ENCODE assay signal across 10 cellular contexts in genomic region chr17:44543213-44543904, GRCh38. TPM values are rescaled to one million over a fixed set of nuclear protein-coding genes. Genes with fewer than 3 reads are reported as not detected.
DNase-seq lines count a peak whose midpoint lies in the region; ATAC-seq, FAIRE-seq and TF ChIP-seq lines count a peak whose summit lies in the region.
"Had no signal": no experiment of that assay in that cellular context is flagged by ENCODE, and none has a peak within 500 bp of the region (broad histone marks: within the 10 kb centered on the region; RNA-seq: fewer than 3 reads in every experiment).

No MANE protein-coding gene starts in this region.

- intact Hi-C loops in HCT116 (cut with micrococcal nuclease) = no loop called here

- peak overlapping the region; percentile 77 for H3K4me2 ChIP-seq in HCT116 (ENCODE audit: low read length)

- DNase-seq in HCT116 (ENCODE audit: low read depth, low spot score) = no peak
- DNase-seq in hepatic stellate cell (ENCODE audit: low spot score) = peak; percentile 92
- no peak for DNase-seq in tibial nerve (ENCODE audit: low spot score in 2 of 2)
- no peak for DNase-seq in C1 segment of cervical spinal cord (lab: John Stamatoyannopoulos, UW)
- DNase-seq in D341Med (ENCODE audit: low spot score) = no peak
- DNase-seq: activated CD4-positive, alpha-beta T cell treated with anti-CD3 and anti-CD28 coated beads, Interleukin-2, amount 10 ng/mL, durations not matched to agents 7 days and 5 days; naive B cell; NCI-H2081 had no signal

- H3K9ac ChIP-seq in HCT116 (ENCODE audit: low read length) = peak overlapping the region; percentile 51

- FAIRE-seq in TTC549 (lab: Jason Lieb, UNC) = peak; percentile 77

- no peak for TF ChIP-seq EP300 in tibial nerve (IDR thresholded peaks at IDR 0.05)

- no peaks in the 10 kb centered on the region for H3K79me2 ChIP-seq in HCT116 (ENCODE audit: insufficient read depth, low read length)

- no peaks in the 10 kb centered on the region for H3K9me2 ChIP-seq in HCT116 (ENCODE audit: insufficient read depth)

- CTCF ChIA-PET in HCT116 (lab: Charles Lee) = interaction anchor here (1.2 to 1.6 kb wide), 2 partner anchors 9 to 14 kb away, joined by 3 to 4 read pairs; partner anchors contain the start of gene FZD2

- H3K4me1 ChIP-seq in HCT116 (ENCODE audit: control insufficient read depth in 1 of 2, insufficient read depth in 2 of 2, low read length in 2 of 2) (peaks cover 42 to 72% of the 10 kb centered on the region in 2 experiments), tibial nerve (peaks cover 0 to 18% (median 0%) of the 10 kb centered on the region in 4 donors)

- TF ChIP-seq POLR2A in HCT116 (IDR thresholded peaks at IDR 0.05; ENCODE audit: borderline replicate concordance, extremely low read depth, insufficient read depth, insufficient read length) (no peak), tibial nerve (IDR thresholded peaks at IDR 0.05) (no peak)

- H3K4me3 ChIP-seq in HCT116 (replicated peaks in 1 of 2; ENCODE audit: low read depth in 1 of 2, low read length in 2 of 2) = peak overlapping the region; percentile 9 to 46; a peak in 3 of 4 replicates
- H3K4me3 ChIP-seq in tibial nerve = no peak overlapping the region

- 19 to 37% methylated on average over 5 of the region's 5 CpGs for WGBS in tibial nerve, 2 donors

- H3K27me3 ChIP-seq in HCT116 (ENCODE audit: insufficient read depth, low read length) = no peaks in the 10 kb centered on the region
- H3K27me3 ChIP-seq in tibial nerve = peaks cover 0 to 28% of the 10 kb centered on the region in 2 donors

- TF ChIP-seq CTCF in HCT116 (IDR thresholded peaks at IDR 0.05 in 2 of 3, conservative IDR thresholded peaks at IDR 0.05 in 1 of 3; ENCODE audit: borderline replicate concordance in 1 of 3, insufficient read depth in 1 of 3, low read depth in 2 of 3, low read length in 2 of 3) (no peak), tibial nerve (IDR thresholded peaks at IDR 0.05) (no peak)

- H4K20me1 ChIP-seq in HCT116 (ENCODE audit: insufficient read depth) = no peaks in the 10 kb centered on the region

- H3K36me3 ChIP-seq in HCT116 (ENCODE audit: control insufficient read depth in 1 of 2, insufficient read depth in 2 of 2, low read length in 2 of 2) = no peaks in the 10 kb centered on the region
- H3K36me3 ChIP-seq in tibial nerve = no peaks in the 10 kb centered on the region

- H3K9me3 ChIP-seq in HCT116 (ENCODE audit: control insufficient read depth in 1 of 2, insufficient read depth in 1 of 2, low read depth in 1 of 2, low read length in 2 of 2) (no peaks in the 10 kb centered on the region), tibial nerve (no peaks in the 10 kb centered on the region)

- BruUV-seq in HCT116 (replicated peaks; lab: Mats Ljungman, UMichigan) = no TSS peak

- RAD21 ChIA-PET in HCT116 (lab: Charles Lee; ENCODE audit: low non-redundant PET in 1 of 2, low total read pairs in 2 of 2, uncharacterized antibody in 2 of 2, unreplicated experiment in 2 of 2) = no interaction called here

- TF ChIP-seq RAD21 in HCT116 (IDR thresholded peaks at IDR 0.05; ENCODE audit: low read depth) = no peak

- H3K27ac ChIP-seq in HCT116 (ENCODE audit: low read depth, low read length) = peak overlapping the region; percentile 79
- H3K27ac ChIP-seq in tibial nerve = peak overlapping the region in 3 of 4 donors; percentile 23 to 70 (median 65)

- POLR2A ChIA-PET in HCT116 (lab: Charles Lee) = interaction anchor here (0.9 to 2.4 kb wide), 2 partner anchors 10 to 14 kb away, joined by 3 to 12 read pairs; partner anchors contain the start of gene FZD2

- no peak overlapping the region for H2AFZ ChIP-seq in HCT116 (ENCODE audit: low read depth, low read length, poor library complexity, severe bottlenecking)

- ATAC-seq in HCT116 (peak; percentile 81), GM19452 (IDR thresholded peaks at IDR 0.05; ENCODE audit: unreplicated experiment) (no peak)

TF ChIP-seq in HCT116, 20 proteins besides CTCF, POLR2A, EP300 and RAD21:
- TF ChIP-seq TCF7L2 (IDR thresholded peaks at IDR 0.05; ENCODE audit: borderline replicate concordance, extremely low read depth, insufficient read depth, insufficient read length) (peak; percentile 26), SP1 (IDR thresholded peaks at IDR 0.05; ENCODE audit: low read depth) (no peak), FOSL1 (IDR thresholded peaks at IDR 0.05; ENCODE audit: low read depth) (peak; percentile 21; the same call in 1 of the 2 replicates), EZH2 (IDR thresholded peaks at IDR 0.05) (no peak)
- TF ChIP-seq, protein P1, sequence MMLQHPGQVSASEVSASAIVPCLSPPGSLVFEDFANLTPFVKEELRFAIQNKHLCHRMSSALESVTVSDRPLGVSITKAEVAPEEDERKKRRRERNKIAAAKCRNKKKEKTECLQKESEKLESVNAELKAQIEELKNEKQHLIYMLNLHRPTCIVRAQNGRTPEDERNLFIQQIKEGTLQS (IDR thresholded peaks at IDR 0.05) = no peak

RNA-seq across cellular contexts. Expression of gene FZD2, which starts 13.9 kb away (rescaled TPM):
- total RNA-seq in HCT116 (2021; ENCODE audit: unreplicated experiment) = 12.8 TPM
- 15.0 and 15.5 TPM in 2 replicates for polyA plus RNA-seq in HCT116 (2012)
- total RNA-seq in tibial nerve = 10 to 100 TPM in 3 of 4 donors, 1 to 10 TPM in 1; 6.3 to 27.8 (median 16.2) TPM

RNA-seq across cellular contexts. Expression of gene GPATCH8, which starts 40.2 kb away (rescaled TPM):
- total RNA-seq in HCT116 (2021; ENCODE audit: unreplicated experiment) (28.7 TPM), tibial nerve (10 to 100 TPM; 55.1 to 71.2 (median 59.8) TPM)
- polyA plus RNA-seq in HCT116 (2012) = 13.0 and 13.5 TPM in 2 replicates

Comparison
In these comparisons a context has a peak if more than half of its experiments do, and no peak if none do; other contexts are left out.
1. H3K4me3 ChIP-seq: peak in HCT116 (2 of 2); none in tibial nerve (0 of 4).